ENCODE assay signal across 16 cellular contexts in the genomic region with DNA sequence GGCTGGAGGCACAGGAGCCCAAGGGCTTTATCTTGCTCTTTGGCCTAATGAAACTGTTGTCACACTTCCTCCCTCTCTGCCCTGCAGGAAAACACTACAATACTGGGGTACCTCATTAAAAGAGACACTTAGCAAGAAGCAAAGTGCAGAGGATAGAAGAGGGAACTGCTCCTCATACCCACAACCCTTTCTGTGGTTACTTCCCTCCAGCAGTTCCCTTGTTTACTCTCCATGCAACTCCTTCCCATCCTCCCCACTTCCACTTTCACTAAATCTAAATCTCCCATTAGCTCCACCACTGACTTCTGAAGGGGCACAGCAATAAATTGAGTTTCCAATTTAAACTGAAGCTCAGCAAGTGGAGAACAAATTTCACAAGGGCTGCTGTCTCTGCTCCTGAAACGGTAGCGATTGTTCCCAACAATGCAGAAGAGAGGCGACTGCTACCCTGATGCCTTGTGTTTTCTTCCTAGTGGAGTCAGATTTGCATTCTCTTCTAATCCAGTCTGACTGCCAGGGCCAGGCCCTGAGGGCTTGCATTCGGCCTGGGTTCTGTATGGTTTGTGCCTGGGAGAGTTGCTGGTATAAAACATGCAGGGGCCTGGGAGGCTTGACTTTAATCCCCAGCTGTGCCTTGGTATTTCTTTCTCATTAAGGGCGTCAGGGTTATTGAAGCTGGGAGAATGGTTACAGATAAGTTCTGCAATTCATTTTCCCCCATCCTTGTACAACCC.
DNase-seq lines count a peak whose midpoint lies in the region; ATAC-seq and TF ChIP-seq lines count a peak whose summit lies in the region.
"Had no signal": no experiment of that assay in that cellular context is flagged by ENCODE, and none has a peak within 500 bp of the region (broad histone marks: within the 10 kb centered on the region; RNA-seq: fewer than 3 reads in every experiment).

No MANE protein-coding gene starts in this region.

- ATAC-seq in left cardiac atrium = peak; percentile 44 to 86
- ATAC-seq in activated T-cell treated with anti-CD3 and anti-CD28 coated beads, Interleukin-2, amount 50 U/mL, for 72 hours (replicated peaks in 1 of 2) = no peak
- ATAC-seq: gastrocnemius medialis had no signal

- no peaks in the 10 kb centered on the region for H3K36me3 Mint-ChIP-seq in activated T-cell treated with anti-CD3 and anti-CD28 coated beads, Interleukin-2, amount 50 U/mL, for 72 hours (ENCODE audit: insufficient read depth in 2 of 2)
- H3K36me3 Mint-ChIP-seq: activated naive CD8-positive, alpha-beta T cell treated with anti-CD3 and anti-CD28 coated beads for 36 hours had no signal

- H3K4me1 ChIP-seq in neutrophil (ENCODE audit: control insufficient read depth in 1 of 2, insufficient read depth in 1 of 2, low read depth in 1 of 2, low read length in 1 of 2) (peaks cover 14 to 21% of the 10 kb centered on the region in 2 experiments), colonic mucosa (no peaks in the 10 kb centered on the region)
- H3K4me1 ChIP-seq: gastrocnemius medialis, stomach had no signal

- intact Hi-C loops in left cardiac atrium (cut with DNase I) = no loop called here
- intact Hi-C loops in colonic mucosa (cut with DNase I) = no loop called here

- peak overlapping the region; percentile 73 for H3K27ac ChIP-seq in neutrophil
- no peak overlapping the region for H3K27ac ChIP-seq in colonic mucosa
- H3K27ac ChIP-seq: C4-2B, cardiac muscle cell, gastrocnemius medialis, stomach had no signal

- H3K27me3 ChIP-seq in neutrophil (no peaks in the 10 kb centered on the region), colonic mucosa (no peaks in the 10 kb centered on the region)
- H3K27me3 ChIP-seq: cardiac muscle cell, gastrocnemius medialis, stomach had no signal

- TF ChIP-seq CTCF in neutrophil (IDR thresholded peaks at IDR 0.05) (no peak), colonic mucosa (IDR thresholded peaks at IDR 0.05) (no peak)

- no peaks in the 10 kb centered on the region for H3K27me3 Mint-ChIP-seq in activated T-cell treated with anti-CD3 and anti-CD28 coated beads, Interleukin-2, amount 50 U/mL, for 72 hours (ENCODE audit: low read depth)
- H3K27me3 Mint-ChIP-seq: activated naive CD8-positive, alpha-beta T cell treated with anti-CD3 and anti-CD28 coated beads for 36 hours had no signal

- no peaks in the 10 kb centered on the region for H3K36me3 ChIP-seq in neutrophil
- no peaks in the 10 kb centered on the region for H3K36me3 ChIP-seq in colonic mucosa
- H3K36me3 ChIP-seq: cardiac muscle cell, gastrocnemius medialis, stomach had no signal

- no peaks in the 10 kb centered on the region for H3K4me1 Mint-ChIP-seq in activated T-cell treated with anti-CD3 and anti-CD28 coated beads, Interleukin-2, amount 50 U/mL, for 72 hours (ENCODE audit: low read depth)
- H3K4me1 Mint-ChIP-seq: activated naive CD8-positive, alpha-beta T cell treated with anti-CD3 and anti-CD28 coated beads for 36 hours had no signal

- peaks cover 4 to 8% of the 10 kb centered on the region in 2 donors for H3K9me3 Mint-ChIP-seq in activated T-cell treated with anti-CD3 and anti-CD28 coated beads, Interleukin-2, amount 50 U/mL, for 72 hours

- H3K4me3 ChIP-seq in neutrophil (ENCODE audit: low read depth in 1 of 2, low read length in 1 of 2) = peak overlapping the region in 1 of 2 experiments; percentile 1
- no peak overlapping the region for H3K4me3 ChIP-seq in colonic mucosa
- H3K4me3 ChIP-seq: cardiac muscle cell, gastrocnemius medialis, skin epidermis, stomach had no signal

- DNase-seq in Kasumi-1 (lab: John Stamatoyannopoulos, UW) (peak; percentile 85 to 91), NOMO-1 (lab: John Stamatoyannopoulos, UW; ENCODE audit: unreplicated experiment in 2 of 2) (peak; percentile 74 to 91), left cardiac atrium (no peak), HT-29 (ENCODE audit: low spot score) (no peak), colonic mucosa (no peak)
- DNase-seq in activated T-cell treated with anti-CD3 and anti-CD28 coated beads, Interleukin-2, amount 50 U/mL, for 72 hours = no peak
- no peak for DNase-seq in activated CD4-positive, alpha-beta T cell treated with anti-CD3 and anti-CD28 coated beads, Interleukin-2, amount 50 U/mL, for 4 hours
- DNase-seq: activated naive CD8-positive, alpha-beta T cell treated with anti-CD3 and anti-CD28 coated beads for 36 hours; NCI-H1436 treated with DMSO at 0.1 percent for 48 hours; stomach; SW 1271 had no signal

- H3K27ac Mint-ChIP-seq in activated T-cell treated with anti-CD3 and anti-CD28 coated beads, Interleukin-2, amount 50 U/mL, for 72 hours = no peak overlapping the region
- H3K27ac Mint-ChIP-seq: activated naive CD8-positive, alpha-beta T cell treated with anti-CD3 and anti-CD28 coated beads for 36 hours had no signal

- no peak overlapping the region for H3K9ac ChIP-seq in colonic mucosa (ENCODE audit: low read depth in 2 of 2, low read length in 2 of 2)

- no peaks in the 10 kb centered on the region for H3K9me3 ChIP-seq in neutrophil
- no peaks in the 10 kb centered on the region for H3K9me3 ChIP-seq in colonic mucosa
- H3K9me3 ChIP-seq: gastrocnemius medialis, stomach had no signal

- H3K4me3 Mint-ChIP-seq in activated T-cell treated with anti-CD3 and anti-CD28 coated beads, Interleukin-2, amount 50 U/mL, for 72 hours = no peak overlapping the region
- H3K4me3 Mint-ChIP-seq: activated naive CD8-positive, alpha-beta T cell treated with anti-CD3 and anti-CD28 coated beads for 36 hours had no signal

Comparison
In these comparisons a context has a peak if more than half of its experiments do, and no peak if none do; other contexts are left out.
1. DNase-seq: peak in Kasumi-1 (2 of 2) and NOMO-1 (2 of 2); none in left cardiac atrium (single experiment), activated T-cell treated with anti-CD3 and anti-CD28 coated beads, Interleukin-2, amount 50 U/mL, for 72 hours (0 of 2), HT-29 (single experiment), activated CD4-positive, alpha-beta T cell treated with anti-CD3 and anti-CD28 coated beads, Interleukin-2, amount 50 U/mL, for 4 hours (0 of 2) and colonic mucosa (single experiment).
2. ATAC-seq: peak in left cardiac atrium (2 of 2); none in activated T-cell treated with anti-CD3 and anti-CD28 coated beads, Interleukin-2, amount 50 U/mL, for 72 hours (0 of 2).